11 cellular contexts compared by ENCODE assay signal in genomic region chr3:119664370-119664769, GRCh38. TPM values are rescaled to one million over a fixed set of nuclear protein-coding genes. Genes with fewer than 3 reads are reported as not detected.
A peak's percentile ranks its signal among the peaks of the same experiment; 100 is the strongest.
DNase-seq lines count a peak whose midpoint lies in the region; ATAC-seq and TF ChIP-seq lines count a peak whose summit lies in the region.
"Had no signal": no experiment of that assay in that cellular context is flagged by ENCODE, and none has a peak within 500 bp of the region (broad histone marks: within the 10 kb centered on the region; RNA-seq: fewer than 3 reads in every experiment).

No MANE protein-coding gene starts in this region.

- H4K20me1 ChIP-seq in OCI-LY3 (ENCODE audit: insufficient read depth, low read length): no peaks in the 10 kb centered on the region

- H3K36me3 ChIP-seq in ACC112 (ENCODE audit: insufficient read depth, low read length) (0 out of 2 replicates have a peak, but pooled peaks cover 3% of the 10 kb centered on the region), OCI-LY3 (replicated peaks; ENCODE audit: low read depth, low read length) (peaks cover 12% of the 10 kb centered on the region)

- H3K27me3 ChIP-seq in ACC112 (ENCODE audit: insufficient read depth, low read length): no peaks in the 10 kb centered on the region
- H3K27me3 ChIP-seq in OCI-LY3 (ENCODE audit: low read depth, low read length): no peaks in the 10 kb centered on the region
- H3K27me3 ChIP-seq: tibial nerve had no signal

- H3K4me2 ChIP-seq in OCI-LY3 (ENCODE audit: low read length): peak overlapping the region; percentile 59

- peaks cover 0 to 20% (median 4%) of the 10 kb centered on the region in 3 donors for H3K36me3 Mint-ChIP-seq in naive thymus-derived CD8-positive, alpha-beta T cell

- no peak for TF ChIP-seq CTCF in OCI-LY3 (IDR thresholded peaks at IDR 0.05; ENCODE audit: low read depth, low read length)

- H3K4me3 ChIP-seq in ACC112 (ENCODE audit: low read depth, low read length) (no peak overlapping the region), OCI-LY3 (ENCODE audit: low read length) (peak overlapping the region; percentile 30)
- H3K4me3 ChIP-seq: lung, tibial nerve had no signal

- H3K79me2 ChIP-seq in ACC112 (ENCODE audit: control insufficient read depth, insufficient read depth, low read length, unreplicated experiment) (no peaks in the 10 kb centered on the region), OCI-LY3 (ENCODE audit: low read length) (no peaks in the 10 kb centered on the region)

- H3K27ac ChIP-seq in ACC112 (ENCODE audit: low read depth, low read length) (peak overlapping the region; percentile 51), OCI-LY3 (ENCODE audit: low read length) (peak overlapping the region; percentile 94)

- POLR2A ChIA-PET in naive thymus-derived CD8-positive, alpha-beta T cell (lab: Charles Lee): interaction anchor here (0.5 to 1.4 kb wide), 2 partner anchors 9 to 55 kb away, joined by 3 to 5 read pairs; no protein-coding TSS in a partner anchor

- H2AFZ ChIP-seq in ACC112 (ENCODE audit: low read length, unreplicated experiment) (peak overlapping the region; percentile 28), OCI-LY3 (ENCODE audit: low read depth, low read length) (no peak overlapping the region)

- H3K9me3 ChIP-seq in OCI-LY3 (ENCODE audit: insufficient read depth, low read length): no peaks in the 10 kb centered on the region
- H3K9me3 ChIP-seq: tibial nerve had no signal

- H3K4me3 Mint-ChIP-seq in naive thymus-derived CD8-positive, alpha-beta T cell: no peak overlapping the region

- no peaks in the 10 kb centered on the region for H3K9me3 Mint-ChIP-seq in naive thymus-derived CD8-positive, alpha-beta T cell

- peak overlapping the region in 3 of 10 donors; percentile 19 to 67 (median 34) for H3K27ac Mint-ChIP-seq in naive thymus-derived CD8-positive, alpha-beta T cell

- no peaks in the 10 kb centered on the region for H3K27me3 Mint-ChIP-seq in naive thymus-derived CD8-positive, alpha-beta T cell

- peaks cover 0 to 12% (median 3%) of the 10 kb centered on the region in 4 donors for H3K4me1 Mint-ChIP-seq in naive thymus-derived CD8-positive, alpha-beta T cell

- peak overlapping the region; percentile 45 for H3K9ac ChIP-seq in OCI-LY3 (ENCODE audit: low read length)

- ATAC-seq in naive thymus-derived CD8-positive, alpha-beta T cell: no peak

- DNase-seq in iris pigment epithelial cell (ENCODE audit: low read depth): peak; percentile 17
- DNase-seq in NCI-H2029 treated with DMSO at 0.1 percent for 48 hours (lab: John Stamatoyannopoulos, UW): no peak
- no peak for DNase-seq in activated CD8-positive, alpha-beta memory T cell treated with anti-CD3 and anti-CD28 coated beads for 24 hours
- DNase-seq in naive thymus-derived CD8-positive, alpha-beta T cell: no peak
- DNase-seq: AML-193, head of caudate nucleus, retina had no signal

- peaks cover 33% of the 10 kb centered on the region for H3K4me1 ChIP-seq in ACC112 (ENCODE audit: control insufficient read depth, insufficient read depth, low read length, unreplicated experiment)
- peaks cover 66% of the 10 kb centered on the region for H3K4me1 ChIP-seq in OCI-LY3 (ENCODE audit: low read length)

RNA-seq across cellular contexts. Expression of gene POPDC2, which starts 4.0 kb away (rescaled TPM):
- total RNA-seq in naive thymus-derived CD8-positive, alpha-beta T cell: 1 to 10 TPM; 4.6 to 8.4 TPM
- 1 to 10 TPM; 1.1 to 2.6 (median 1.4) TPM for polyA plus RNA-seq in naive thymus-derived CD8-positive, alpha-beta T cell

RNA-seq across cellular contexts. Expression of gene COX17, which starts 12.8 kb away (rescaled TPM):
- 10 to 100 TPM; 28.8 to 30.6 TPM for total RNA-seq in naive thymus-derived CD8-positive, alpha-beta T cell
- polyA plus RNA-seq in naive thymus-derived CD8-positive, alpha-beta T cell: 10 to 100 TPM; 53.2 to 57.6 (median 56.4) TPM

RNA-seq across cellular contexts. Expression of gene CFAP91, which starts 38.5 kb away (rescaled TPM):
- under 1 TPM in 1 of 2 experiments, not detected in 1; 0.25 TPM for total RNA-seq in naive thymus-derived CD8-positive, alpha-beta T cell
- not detected for polyA plus RNA-seq in naive thymus-derived CD8-positive, alpha-beta T cell
